In the genomic region with DNA sequence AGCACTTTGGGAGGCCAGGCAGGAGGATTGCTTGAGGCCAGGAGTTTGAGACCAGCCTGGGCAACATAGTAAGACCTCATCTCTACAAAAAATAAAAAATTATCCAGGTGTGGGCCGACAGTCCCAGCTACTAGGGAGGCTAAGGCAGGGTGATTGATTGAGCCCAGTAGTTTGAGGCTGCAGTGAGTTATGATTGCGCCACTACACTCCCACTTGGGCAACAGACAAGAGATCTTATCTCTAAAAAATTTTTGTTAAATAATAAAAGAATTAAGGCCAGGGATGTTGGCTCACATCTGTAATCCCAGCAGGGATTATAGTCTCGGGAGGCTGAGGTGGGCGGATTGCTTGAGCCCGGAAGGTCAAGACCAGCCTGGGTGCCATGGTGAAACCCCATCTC, we compare ENCODE assay signal across 1 cellular context.
TF ChIP-seq lines count a peak whose summit lies in the region.

No MANE protein-coding gene starts in this region.

TF ChIP-seq in IMR-90, 13 proteins besides CTCF, POLR2A, EP300 and RAD21:
- TF ChIP-seq CEBPB (IDR thresholded peaks at IDR 0.05; ENCODE audit: low read depth, low read length) = peak; percentile 21; the same call in 1 of the 2 replicates
- no peak for TF ChIP-seq SMC3 (IDR thresholded peaks at IDR 0.05; ENCODE audit: low read depth, low read length)
